Comparison of ENCODE assay signal across 22 cellular contexts in the genomic region with DNA sequence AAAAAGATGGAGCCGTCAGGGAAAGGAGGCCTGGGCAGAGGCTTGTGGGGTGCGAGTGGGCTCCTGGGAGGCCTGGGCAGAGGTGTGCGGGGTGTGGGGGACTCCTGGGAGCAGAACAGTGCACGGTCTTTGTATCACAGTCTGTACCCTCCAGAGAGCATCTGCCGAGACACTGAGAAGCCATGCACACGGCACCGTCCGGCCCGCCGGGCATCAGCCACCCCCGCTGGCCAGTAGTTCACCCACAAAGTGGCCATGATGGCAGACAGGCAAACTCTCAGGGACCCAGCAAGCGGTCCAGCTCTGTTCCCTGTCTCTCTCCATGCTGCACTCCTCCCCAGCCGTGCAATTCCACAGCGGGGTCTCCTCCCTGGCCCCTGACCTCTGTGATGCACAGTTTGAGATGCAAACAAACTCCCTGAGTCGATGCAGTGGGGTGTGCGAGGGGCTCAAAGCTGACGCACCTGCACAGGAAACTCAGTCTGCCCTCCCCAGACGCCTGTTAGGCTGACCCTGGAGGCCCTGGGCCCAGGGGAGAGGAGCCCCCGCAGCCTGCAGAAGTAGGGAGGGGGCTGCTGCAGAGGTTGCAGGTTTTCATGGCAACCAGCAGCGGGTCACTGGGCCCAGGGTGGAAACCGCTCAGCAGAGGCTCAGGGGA. TPM values are rescaled to one million over a fixed set of nuclear protein-coding genes. Genes with fewer than 3 reads are reported as not detected.
A peak's percentile ranks its signal among the peaks of the same experiment; 100 is the strongest.
DNase-seq lines count a peak whose midpoint lies in the region; FAIRE-seq and TF ChIP-seq lines count a peak whose summit lies in the region.
"Had no signal": no experiment of that assay in that cellular context is flagged by ENCODE, and none has a peak within 500 bp of the region (broad histone marks: within the 10 kb centered on the region; RNA-seq: fewer than 3 reads in every experiment).

No MANE protein-coding gene starts in this region.

- peak overlapping the region; percentile 83 for H2BK5ac ChIP-seq in neuronal stem cell (ENCODE audit: low read length)

- H3K4me1 Mint-ChIP-seq in immature natural killer cell, result peaks cover 30 to 31% of the 10 kb centered on the region in 2 donors
- H3K4me1 Mint-ChIP-seq in activated T-helper 1 cell treated with anti-CD3 and anti-CD28 coated beads, Interleukin-12 subunit alpha, Interleukin-12 subunit beta, Interleukin-2, Interleukin-4 antibody, amounts not matched to agents 30 ng/mL and 10 ng/mL and 1 ng/mL, durations not matched to agents 14 hours and 24 hours and 36 hours (ENCODE audit: low read depth), result no peaks in the 10 kb centered on the region
- H3K4me1 Mint-ChIP-seq: CD4-positive, CD25-positive, alpha-beta regulatory T cell had no signal

- H3K9me3 Mint-ChIP-seq in immature natural killer cell, result peaks cover 15 to 20% (median 17%) of the 10 kb centered on the region in 6 donors
- H3K9me3 Mint-ChIP-seq in activated T-helper 1 cell treated with anti-CD3 and anti-CD28 coated beads, Interleukin-12 subunit alpha, Interleukin-12 subunit beta, Interleukin-2, Interleukin-4 antibody, amounts not matched to agents 30 ng/mL and 10 ng/mL and 1 ng/mL, durations not matched to agents 14 hours and 24 hours and 36 hours, result peaks cover 20% of the 10 kb centered on the region

- DNase-seq in NAMALWA (ENCODE audit: low spot score) (peak; percentile 66), immature natural killer cell (no peak), neuronal stem cell (ENCODE audit: low spot score) (no peak), tibial nerve (ENCODE audit: low spot score in 2 of 2) (no peak), RCC 7860 (ENCODE audit: low spot score) (no peak)
- no peak for DNase-seq in activated T-helper 1 cell treated with anti-CD3 and anti-CD28 coated beads, Interleukin-12 subunit alpha, Interleukin-12 subunit beta, Interleukin-2, Interleukin-4 antibody, amounts not matched to agents 30 ng/mL and 10 ng/mL and 1 ng/mL, durations not matched to agents 14 hours and 24 hours and 36 hours (ENCODE audit: low spot score)
- DNase-seq: CD4-positive, CD25-positive, alpha-beta regulatory T cell; DMS79; H7; HFFc6; Kasumi-1; NCI-H1417; NCI-H1694 treated with DMSO at 0.1 percent for 48 hours; NCI-H2081 treated with DMSO at 0.1 percent for 48 hours; NCI-H2171 treated with DMSO at 0.1 percent for 48 hours; NCI-H524 treated with DMSO at 0.1 percent for 48 hours; PC-3; SIG-M5 had no signal

- TF ChIP-seq EP300 in tibial nerve (IDR thresholded peaks at IDR 0.05), result no peak

- H3K23ac ChIP-seq in neuronal stem cell (ENCODE audit: low read depth, low read length, poor library complexity), result peak overlapping the region; percentile 89

- peaks cover 69% of the 10 kb centered on the region for H3K4me1 ChIP-seq in BLaER1
- H3K4me1 ChIP-seq in neuronal stem cell (ENCODE audit: control insufficient read depth in 2 of 2, insufficient read depth in 1 of 2, low read depth in 1 of 2, low read length in 2 of 2), result peaks cover 7 to 17% of the 10 kb centered on the region in 2 donors
- peaks cover 0 to 4% (median 0%) of the 10 kb centered on the region in 4 donors for H3K4me1 ChIP-seq in tibial nerve

- peaks cover 25% of the 10 kb centered on the region for H3K9me3 ChIP-seq in BLaER1
- peaks cover 16 to 27% of the 10 kb centered on the region in 2 donors for H3K9me3 ChIP-seq in neuronal stem cell (replicated peaks in 1 of 2; ENCODE audit: control insufficient read depth in 2 of 2, insufficient read depth in 1 of 2, low read depth in 1 of 2, low read length in 2 of 2)
- H3K9me3 ChIP-seq in tibial nerve, result peaks cover 0 to 16% (median 0%) of the 10 kb centered on the region in 4 donors

- H3K27ac Mint-ChIP-seq in immature natural killer cell, result peak overlapping the region in 4 of 6 donors; percentile 40 to 65 (median 54)
- no peak overlapping the region for H3K27ac Mint-ChIP-seq in activated T-helper 1 cell treated with anti-CD3 and anti-CD28 coated beads, Interleukin-12 subunit alpha, Interleukin-12 subunit beta, Interleukin-2, Interleukin-4 antibody, amounts not matched to agents 30 ng/mL and 10 ng/mL and 1 ng/mL, durations not matched to agents 14 hours and 24 hours and 36 hours
- H3K27ac Mint-ChIP-seq: CD4-positive, CD25-positive, alpha-beta regulatory T cell; HFFc6 had no signal

- H2BK12ac ChIP-seq in neuronal stem cell (ENCODE audit: low read length), result peak overlapping the region; percentile 73

- H4K20me1 ChIP-seq in BLaER1, result no peaks in the 10 kb centered on the region

- peak overlapping the region; percentile 54 for H3K4me3 ChIP-seq in BLaER1
- H3K4me3 ChIP-seq in neuronal stem cell (ENCODE audit: low read length in 2 of 2), result no peak overlapping the region
- no peak overlapping the region for H3K4me3 ChIP-seq in tibial nerve
- H3K4me3 ChIP-seq: GM12878 had no signal

- TF ChIP-seq POLR2A in tibial nerve (IDR thresholded peaks at IDR 0.05), result no peak

- peaks cover 0 to 8% (median 6%) of the 10 kb centered on the region in 3 donors for H3K36me3 Mint-ChIP-seq in immature natural killer cell
- H3K36me3 Mint-ChIP-seq in activated T-helper 1 cell treated with anti-CD3 and anti-CD28 coated beads, Interleukin-12 subunit alpha, Interleukin-12 subunit beta, Interleukin-2, Interleukin-4 antibody, amounts not matched to agents 30 ng/mL and 10 ng/mL and 1 ng/mL, durations not matched to agents 14 hours and 24 hours and 36 hours (ENCODE audit: low read depth), result no peaks in the 10 kb centered on the region
- H3K36me3 Mint-ChIP-seq: CD4-positive, CD25-positive, alpha-beta regulatory T cell had no signal

- H3K27ac ChIP-seq in BLaER1 (peak overlapping the region; percentile 96), neuronal stem cell (replicated peaks; ENCODE audit: low read length) (no peak overlapping the region), tibial nerve (no peak overlapping the region)

- peak overlapping the region; percentile 93 for H2AK5ac ChIP-seq in neuronal stem cell (ENCODE audit: low read depth, low read length)

- peak overlapping the region in 1 of 5 donors; percentile 38 for H3K4me3 Mint-ChIP-seq in immature natural killer cell
- H3K4me3 Mint-ChIP-seq in activated T-helper 1 cell treated with anti-CD3 and anti-CD28 coated beads, Interleukin-12 subunit alpha, Interleukin-12 subunit beta, Interleukin-2, Interleukin-4 antibody, amounts not matched to agents 30 ng/mL and 10 ng/mL and 1 ng/mL, durations not matched to agents 14 hours and 24 hours and 36 hours, result no peak overlapping the region
- H3K4me3 Mint-ChIP-seq: CD4-positive, CD25-positive, alpha-beta regulatory T cell; HFFc6 had no signal

- peak overlapping the region; percentile 98 for H3K4me2 ChIP-seq in BLaER1
- H3K4me2 ChIP-seq in neuronal stem cell (ENCODE audit: insufficient read depth, low read length, poor library complexity, severe bottlenecking), result no peak overlapping the region

- H3K14ac ChIP-seq in neuronal stem cell (ENCODE audit: low read length), result no peak overlapping the region

- FAIRE-seq in RCC 7860 (lab: Jason Lieb, UNC), result no peak
- FAIRE-seq: A204.1, GM12878 had no signal

- peak overlapping the region; percentile 81 for H3K9ac ChIP-seq in BLaER1
- peak overlapping the region; percentile 60 for H3K9ac ChIP-seq in neuronal stem cell (ENCODE audit: low read depth, low read length, poor library complexity)

- H3K18ac ChIP-seq in neuronal stem cell (ENCODE audit: low read length), result peak overlapping the region; percentile 35

- TF ChIP-seq CTCF in tibial nerve (IDR thresholded peaks at IDR 0.05), result no peak

- no peak overlapping the region for H4K91ac ChIP-seq in neuronal stem cell (ENCODE audit: low read depth, low read length, poor library complexity)

- H2BK15ac ChIP-seq in neuronal stem cell (ENCODE audit: low read length), result peak overlapping the region; percentile 92

- H3K36me3 ChIP-seq in BLaER1 (0 out of 2 replicates have a peak, but pooled peaks cover 11% of the 10 kb centered on the region), neuronal stem cell (replicated peaks in 1 of 2; ENCODE audit: control insufficient read depth in 2 of 2, insufficient read depth in 2 of 2, low read length in 2 of 2) (no peaks in the 10 kb centered on the region), tibial nerve (no peaks in the 10 kb centered on the region)

- peak overlapping the region; percentile 82 for H2AFZ ChIP-seq in neuronal stem cell (ENCODE audit: low read length)

- intact Hi-C loops in activated T-helper 1 cell treated with anti-CD3 and anti-CD28 coated beads, Interleukin-12 subunit alpha, Interleukin-12 subunit beta, Interleukin-2, Interleukin-4 antibody, amounts not matched to agents 30 ng/mL and 10 ng/mL and 1 ng/mL, durations not matched to agents 14 hours and 24 hours and 36 hours (cut with micrococcal nuclease), result no loop called here

- peaks cover 31 to 40% (median 39%) of the 10 kb centered on the region in 3 donors for H3K27me3 Mint-ChIP-seq in immature natural killer cell (ENCODE audit: low read depth in 3 of 3)
- H3K27me3 Mint-ChIP-seq in activated T-helper 1 cell treated with anti-CD3 and anti-CD28 coated beads, Interleukin-12 subunit alpha, Interleukin-12 subunit beta, Interleukin-2, Interleukin-4 antibody, amounts not matched to agents 30 ng/mL and 10 ng/mL and 1 ng/mL, durations not matched to agents 14 hours and 24 hours and 36 hours (ENCODE audit: insufficient read depth), result peaks cover 11% of the 10 kb centered on the region

- no CpG with 5 or more reads among the region's 21 CpGs for WGBS in neuronal stem cell (ENCODE audit: extremely low coverage in 2 of 2, insufficient read length in 2 of 2, insufficient replicate concordance in 1 of 2), 2 donors
- WGBS in tibial nerve, 2 donors, result 67 to 68% methylated on average over 15 to 17 of the region's 21 CpGs

- no peak overlapping the region for H4K8ac ChIP-seq in neuronal stem cell (ENCODE audit: low read depth, low read length)

- H3K27me3 ChIP-seq in BLaER1, result no peaks in the 10 kb centered on the region
- no peaks in the 10 kb centered on the region for H3K27me3 ChIP-seq in neuronal stem cell (ENCODE audit: control insufficient read depth in 3 of 3, insufficient read depth in 3 of 3, low read depth in 1 of 3, low read length in 3 of 3)
- H3K27me3 ChIP-seq in tibial nerve, result no peaks in the 10 kb centered on the region

- no peaks in the 10 kb centered on the region for H3K79me1 ChIP-seq in neuronal stem cell (ENCODE audit: low read depth, low read length)

- no peak overlapping the region for H2BK120ac ChIP-seq in neuronal stem cell (ENCODE audit: low read depth, low read length)

- H3K4ac ChIP-seq in neuronal stem cell (ENCODE audit: low read length), result no peak overlapping the region

RNA-seq across cellular contexts. Expression of gene GPSM1, which starts 9.1 kb away (rescaled TPM):
- 1 to 10 TPM in 1 of 3 donors, under 1 TPM in 1, not detected in 1; 0.43 to 1.3 TPM for polyA plus RNA-seq in immature natural killer cell
- 37.4 TPM for polyA plus RNA-seq in neuronal stem cell (2013, experiment 1 of 2)
- polyA plus RNA-seq in neuronal stem cell (2013, experiment 2 of 2), result 37.2 TPM
- 18.3 and 19.1 TPM in 2 replicates for total RNA-seq in activated T-helper 1 cell treated with anti-CD3 and anti-CD28 coated beads, Interleukin-12 subunit alpha, Interleukin-12 subunit beta, Interleukin-2, Interleukin-4 antibody, amounts not matched to agents 30 ng/mL and 10 ng/mL and 1 ng/mL, durations not matched to agents 14 hours and 24 hours and 36 hours
- 10 to 100 TPM; 28.8 to 95.1 (median 38.1) TPM for total RNA-seq in tibial nerve

RNA-seq across cellular contexts. Expression of gene CCDC187, which starts 14.3 kb away (rescaled TPM):
- polyA plus RNA-seq in immature natural killer cell, result not detected
- 0.08 TPM for polyA plus RNA-seq in neuronal stem cell (2013, experiment 1 of 2)
- polyA plus RNA-seq in neuronal stem cell (2013, experiment 2 of 2), result 0.08 TPM
- total RNA-seq in activated T-helper 1 cell treated with anti-CD3 and anti-CD28 coated beads, Interleukin-12 subunit alpha, Interleukin-12 subunit beta, Interleukin-2, Interleukin-4 antibody, amounts not matched to agents 30 ng/mL and 10 ng/mL and 1 ng/mL, durations not matched to agents 14 hours and 24 hours and 36 hours, result not detected in 2 replicates
- total RNA-seq in tibial nerve, result under 1 TPM in 1 of 4 donors, not detected in 3; 0.20 TPM
- total RNA-seq: CD4-positive, CD25-positive, alpha-beta regulatory T cell; H7; HFFc6; MCF 10A had no signal
- polyA plus RNA-seq: CD4-positive, CD25-positive, alpha-beta regulatory T cell had no signal

RNA-seq across cellular contexts. Expression of gene DNLZ, which starts 45.3 kb away (rescaled TPM):
- polyA plus RNA-seq in immature natural killer cell, result 10 to 100 TPM; 58.4 to 77.4 (median 61.8) TPM
- 6.7 TPM for polyA plus RNA-seq in neuronal stem cell (2013, experiment 1 of 2)
- polyA plus RNA-seq in neuronal stem cell (2013, experiment 2 of 2), result 6.9 TPM
- 35.2 TPM in 2 replicates for total RNA-seq in activated T-helper 1 cell treated with anti-CD3 and anti-CD28 coated beads, Interleukin-12 subunit alpha, Interleukin-12 subunit beta, Interleukin-2, Interleukin-4 antibody, amounts not matched to agents 30 ng/mL and 10 ng/mL and 1 ng/mL, durations not matched to agents 14 hours and 24 hours and 36 hours
- total RNA-seq in tibial nerve, result 10 to 100 TPM; 49.4 to 79.5 (median 70.8) TPM

RNA-seq across cellular contexts. Expression of gene CARD9, which starts 55.2 kb away (rescaled TPM):
- polyA plus RNA-seq in immature natural killer cell, result under 1 TPM in 2 of 3 donors, not detected in 1; 0.28 to 0.56 TPM
- polyA plus RNA-seq in neuronal stem cell (2013, experiment 1 of 2), result 0.14 TPM
- polyA plus RNA-seq in neuronal stem cell (2013, experiment 2 of 2), result 0.17 TPM
- total RNA-seq in activated T-helper 1 cell treated with anti-CD3 and anti-CD28 coated beads, Interleukin-12 subunit alpha, Interleukin-12 subunit beta, Interleukin-2, Interleukin-4 antibody, amounts not matched to agents 30 ng/mL and 10 ng/mL and 1 ng/mL, durations not matched to agents 14 hours and 24 hours and 36 hours, result 7.1 and 7.2 TPM in 2 replicates
- 10 to 100 TPM in 1 of 4 donors, 1 to 10 TPM in 3; 3.1 to 19.8 (median 3.1) TPM for total RNA-seq in tibial nerve
